1 cellular context compared by ENCODE assay signal in genomic region chr4:86934147-86934771, GRCh38.
TF ChIP-seq lines count a peak whose summit lies in the region.

No MANE protein-coding gene starts in this region.

TF ChIP-seq in GM12878, 131 proteins besides CTCF, POLR2A, EP300 and RAD21:
- TF ChIP-seq E4F1 (IDR thresholded peaks at IDR 0.05; ENCODE audit: borderline replicate concordance, partially characterized antibody) (peak; percentile 98), NR2C1 (IDR thresholded peaks at IDR 0.05) (peak; percentile 74), NKRF (conservative IDR thresholded peaks at IDR 0.05) (no peak), CREB1 (IDR thresholded peaks at IDR 0.05; ENCODE audit: low read depth) (peak; percentile 76; the same call in 1 of the 2 replicates), MTA2 (IDR thresholded peaks at IDR 0.05; ENCODE audit: low read depth) (0 out of 2 replicates have a peak, but pooled peaks have one; percentile 12), CREM (IDR thresholded peaks at IDR 0.05; ENCODE audit: low read depth) (peak; percentile 71), BACH1 (IDR thresholded peaks at IDR 0.05; ENCODE audit: borderline replicate concordance) (no peak), PML (IDR thresholded peaks at IDR 0.05; ENCODE audit: low read length) (0 out of 2 replicates have a peak, but pooled peaks have one; percentile 53)
